In the genomic region with DNA sequence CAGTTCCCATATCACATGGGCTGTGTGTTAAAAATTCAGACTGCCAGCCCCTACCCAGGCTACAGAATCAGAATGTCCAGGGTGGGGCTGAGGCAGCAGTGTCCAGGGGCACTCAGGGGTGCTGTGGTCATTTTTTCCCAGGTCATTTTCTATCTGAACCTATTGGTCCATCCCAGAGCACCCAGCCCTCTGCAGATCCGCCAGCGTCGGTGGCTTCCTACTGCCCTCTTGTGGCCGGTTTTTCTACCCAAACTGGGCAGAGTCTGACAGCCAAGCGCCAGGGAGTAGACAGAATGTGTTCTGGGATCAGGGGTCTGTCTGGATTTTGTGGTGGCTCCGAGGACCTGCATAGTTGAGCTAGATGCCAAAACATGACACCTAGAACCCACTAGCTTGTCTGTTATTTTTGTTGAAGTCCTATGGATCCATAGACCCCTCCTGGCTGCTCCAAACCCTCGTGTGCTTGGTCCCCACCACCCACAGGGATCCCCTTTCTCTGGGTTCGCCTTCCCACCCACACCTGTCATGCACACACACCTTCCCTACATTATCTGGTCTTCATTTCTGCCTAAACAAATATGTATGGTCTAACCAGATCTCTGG, we compare ENCODE assay signal across 1 cellular context.
TF ChIP-seq lines count a peak whose summit lies in the region.

No MANE protein-coding gene starts in this region.

TF ChIP-seq in SK-N-SH, 30 proteins besides CTCF, POLR2A, EP300 and RAD21 (continued from another document):
- TF ChIP-seq NRF1 (IDR thresholded peaks at IDR 0.05; ENCODE audit: low read depth, low read length) (no peak), FOXJ3 (CRISPR knock-in tag; IDR thresholded peaks at IDR 0.05) (no peak), JUND (IDR thresholded peaks at IDR 0.05) (no peak), TCF12 (IDR thresholded peaks at IDR 0.05) (peak; percentile 19; the same call in 1 of the 2 replicates), FOXM1 (IDR thresholded peaks at IDR 0.05; ENCODE audit: low read depth) (0 out of 2 replicates have a peak, but pooled peaks have one; percentile 27), YY1 (IDR thresholded peaks at IDR 0.05; ENCODE audit: low read depth) (no peak), ELF1 (IDR thresholded peaks at IDR 0.05) (no peak), RXRA (IDR thresholded peaks at IDR 0.05; ENCODE audit: borderline replicate concordance, low read depth) (no peak), GABPA (IDR thresholded peaks at IDR 0.05; ENCODE audit: low read depth) (no peak), MXI1 (IDR thresholded peaks at IDR 0.05; ENCODE audit: low read depth, low read length) (no peak; the same call in 1 of the 2 replicates), MEF2A (IDR thresholded peaks at IDR 0.05; ENCODE audit: borderline replicate concordance, low read depth) (no peak), NFIC (IDR thresholded peaks at IDR 0.05; ENCODE audit: borderline replicate concordance) (no peak)
- TF ChIP-seq, protein P1, sequence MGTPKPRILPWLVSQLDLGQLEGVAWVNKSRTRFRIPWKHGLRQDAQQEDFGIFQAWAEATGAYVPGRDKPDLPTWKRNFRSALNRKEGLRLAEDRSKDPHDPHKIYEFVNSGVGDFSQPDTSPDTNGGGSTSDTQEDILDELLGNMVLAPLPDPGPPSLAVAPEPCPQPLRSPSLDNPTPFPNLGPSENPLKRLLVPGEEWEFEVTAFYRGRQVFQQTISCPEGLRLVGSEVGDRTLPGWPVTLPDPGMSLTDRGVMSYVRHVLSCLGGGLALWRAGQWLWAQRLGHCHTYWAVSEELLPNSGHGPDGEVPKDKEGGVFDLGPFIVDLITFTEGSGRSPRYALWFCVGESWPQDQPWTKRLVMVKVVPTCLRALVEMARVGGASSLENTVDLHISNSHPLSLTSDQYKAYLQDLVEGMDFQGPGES (IDR thresholded peaks at IDR 0.05; ENCODE audit: low read depth, low read length) = no peak
- TF ChIP-seq, protein P2, sequence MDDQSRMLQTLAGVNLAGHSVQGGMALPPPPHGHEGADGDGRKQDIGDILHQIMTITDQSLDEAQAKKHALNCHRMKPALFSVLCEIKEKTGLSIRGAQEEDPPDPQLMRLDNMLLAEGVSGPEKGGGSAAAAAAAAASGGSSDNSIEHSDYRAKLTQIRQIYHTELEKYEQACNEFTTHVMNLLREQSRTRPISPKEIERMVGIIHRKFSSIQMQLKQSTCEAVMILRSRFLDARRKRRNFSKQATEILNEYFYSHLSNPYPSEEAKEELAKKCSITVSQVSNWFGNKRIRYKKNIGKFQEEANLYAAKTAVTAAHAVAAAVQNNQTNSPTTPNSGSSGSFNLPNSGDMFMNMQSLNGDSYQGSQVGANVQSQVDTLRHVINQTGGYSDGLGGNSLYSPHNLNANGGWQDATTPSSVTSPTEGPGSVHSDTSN (IDR thresholded peaks at IDR 0.05) = peak; percentile 3; the same call in 1 of the 2 replicates
- TF ChIP-seq, protein P3, sequence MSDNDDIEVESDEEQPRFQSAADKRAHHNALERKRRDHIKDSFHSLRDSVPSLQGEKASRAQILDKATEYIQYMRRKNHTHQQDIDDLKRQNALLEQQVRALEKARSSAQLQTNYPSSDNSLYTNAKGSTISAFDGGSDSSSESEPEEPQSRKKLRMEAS (IDR thresholded peaks at IDR 0.05; ENCODE audit: low read depth) = no peak
- TF ChIP-seq, protein P4, sequence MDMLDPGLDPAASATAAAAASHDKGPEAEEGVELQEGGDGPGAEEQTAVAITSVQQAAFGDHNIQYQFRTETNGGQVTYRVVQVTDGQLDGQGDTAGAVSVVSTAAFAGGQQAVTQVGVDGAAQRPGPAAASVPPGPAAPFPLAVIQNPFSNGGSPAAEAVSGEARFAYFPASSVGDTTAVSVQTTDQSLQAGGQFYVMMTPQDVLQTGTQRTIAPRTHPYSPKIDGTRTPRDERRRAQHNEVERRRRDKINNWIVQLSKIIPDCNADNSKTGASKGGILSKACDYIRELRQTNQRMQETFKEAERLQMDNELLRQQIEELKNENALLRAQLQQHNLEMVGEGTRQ (IDR thresholded peaks at IDR 0.05; ENCODE audit: borderline replicate concordance, low read depth, low read length) = no peak
